ENCODE assay signal across 19 cellular contexts in genomic region chr1:218664385-218665170, GRCh38.
DNase-seq lines count a peak whose midpoint lies in the region; ATAC-seq, FAIRE-seq and TF ChIP-seq lines count a peak whose summit lies in the region.
"Had no signal": no experiment of that assay in that cellular context is flagged by ENCODE, and none has a peak within 500 bp of the region (broad histone marks: within the 10 kb centered on the region; RNA-seq: fewer than 3 reads in every experiment).

No MANE protein-coding gene starts in this region.

- H3K36me3 Mint-ChIP-seq in CD4-positive, alpha-beta memory T cell: no peaks in the 10 kb centered on the region
- H3K36me3 Mint-ChIP-seq: natural killer cell treated with Interleukin-12 subunit alpha and Interleukin-12 subunit beta and Interleukin-15 and Interleukin-18, amount 100 ng/mL, for 72 hours had no signal

- H3K9me3 ChIP-seq in A549: peaks cover 16% of the 10 kb centered on the region; the same call in 1 of the 3 replicates
- H3K9me3 ChIP-seq in muscle layer of colon (ENCODE audit: low read length): no peaks in the 10 kb centered on the region
- H3K9me3 ChIP-seq in CD4-positive, alpha-beta memory T cell (ENCODE audit: control insufficient read depth in 1 of 2, low read length in 2 of 2): no peaks in the 10 kb centered on the region
- H3K9me3 ChIP-seq: upper lobe of right lung had no signal

- no peak overlapping the region for H3K9ac ChIP-seq in muscle layer of colon (ENCODE audit: low read length)

- no peak overlapping the region for H3K27ac Mint-ChIP-seq in CD4-positive, alpha-beta memory T cell
- H3K27ac Mint-ChIP-seq: activated B cell treated with CpG ODN at 0.5 μM for 24 hours; natural killer cell treated with Interleukin-12 subunit alpha and Interleukin-12 subunit beta and Interleukin-15 and Interleukin-18, amount 100 ng/mL, for 72 hours had no signal

- no peak for TF ChIP-seq POLR2A in A549 (IDR thresholded peaks at IDR 0.05; ENCODE audit: low read length)

- no peak overlapping the region for H3K4me3 Mint-ChIP-seq in CD4-positive, alpha-beta memory T cell
- H3K4me3 Mint-ChIP-seq: activated B cell treated with CpG ODN at 0.5 μM for 24 hours; natural killer cell treated with Interleukin-12 subunit alpha and Interleukin-12 subunit beta and Interleukin-15 and Interleukin-18, amount 100 ng/mL, for 72 hours had no signal

- TF ChIP-seq RAD21 in A549 (conservative IDR thresholded peaks at IDR 0.05 in 1 of 2, IDR thresholded peaks at IDR 0.05 in 1 of 2): peak; percentile 25 to 28; a peak in 2 of 5 replicates

- H3K27ac ChIP-seq in A549 (peak overlapping the region; percentile 86 to 91), coronary artery (peak overlapping the region; percentile 24 to 41), muscle layer of colon (ENCODE audit: low read depth, low read length) (peak overlapping the region; percentile 44)
- H3K27ac ChIP-seq in CD4-positive, alpha-beta memory T cell (ENCODE audit: low read depth, low read length): no peak overlapping the region
- H3K27ac ChIP-seq: SK-N-MC, upper lobe of right lung had no signal

- peak overlapping the region; percentile 81 for H3K4me2 ChIP-seq in A549

- TF ChIP-seq CTCF in A549 (IDR thresholded peaks at IDR 0.05) (no peak), coronary artery (IDR thresholded peaks at IDR 0.05) (no peak)

- DNase-seq in A549 (ENCODE audit: low read depth in 1 of 2, low spot score in 1 of 2) (peak; percentile 36 to 81), NCI-H69 (lab: John Stamatoyannopoulos, UW) (peak; percentile 35), coronary artery (ENCODE audit: low spot score) (no peak), HuH-7 (ENCODE audit: low spot score) (no peak)
- no peak for DNase-seq in CD4-positive, alpha-beta memory T cell
- DNase-seq: ACHN, activated B cell treated with CpG ODN at 0.5 μM for 24 hours, DMS153, NCI-H1436, upper lobe of right lung had no signal

- CTCF ChIA-PET in A549 (lab: Yijun Ruan, JAX): interaction anchor here (0.6 to 1.0 kb wide), 3 partner anchors 12 to 160 kb away, joined by 3 to 4 read pairs (median 3); no protein-coding TSS in a partner anchor
- CTCF ChIA-PET in CD4-positive, alpha-beta memory T cell (lab: Charles Lee; ENCODE audit: partially characterized antibody): no interaction called here

- peaks cover 0 to 1% of the 10 kb centered on the region in 2 donors for H3K27me3 Mint-ChIP-seq in CD4-positive, alpha-beta memory T cell
- H3K27me3 Mint-ChIP-seq: activated B cell treated with CpG ODN at 0.5 μM for 24 hours; natural killer cell treated with Interleukin-12 subunit alpha and Interleukin-12 subunit beta and Interleukin-15 and Interleukin-18, amount 100 ng/mL, for 72 hours had no signal

- no peaks in the 10 kb centered on the region for H3K4me1 Mint-ChIP-seq in CD4-positive, alpha-beta memory T cell
- H3K4me1 Mint-ChIP-seq: activated B cell treated with CpG ODN at 0.5 μM for 24 hours had no signal

- TF ChIP-seq EP300 in A549 (IDR thresholded peaks at IDR 0.05): peak in 1 of 2 experiments; percentile 44; a peak in 1 of 5 replicates

- H3K4me1 ChIP-seq in A549 (peaks cover 45% of the 10 kb centered on the region), muscle layer of colon (ENCODE audit: insufficient read depth, low read length) (peaks cover 5% of the 10 kb centered on the region)
- H3K4me1 ChIP-seq in CD4-positive, alpha-beta memory T cell (ENCODE audit: insufficient read depth, low read length): no peaks in the 10 kb centered on the region

- H3K4me3 ChIP-seq in A549 (no peak overlapping the region), coronary artery (peak overlapping the region; percentile 4), muscle layer of colon (ENCODE audit: low read depth in 1 of 2, low read length in 2 of 2) (no peak overlapping the region)
- H3K4me3 ChIP-seq in CD4-positive, alpha-beta memory T cell (ENCODE audit: low read length in 2 of 2): no peak overlapping the region
- H3K4me3 ChIP-seq: SK-N-MC, skin epidermis, upper lobe of right lung had no signal

- H3K9me3 Mint-ChIP-seq in CD4-positive, alpha-beta memory T cell: peaks cover 0 to 6% (median 2%) of the 10 kb centered on the region in 8 donors

- no peak for FAIRE-seq in A549 (lab: Jason Lieb, UNC)
- FAIRE-seq: GM12891, HepG2, islet of Langerhans had no signal

- intact Hi-C loops in CD4-positive, alpha-beta memory T cell (cut with micrococcal nuclease): no loop called here

- ATAC-seq in A549: peak; percentile 68 to 83; a peak in 5 of 6 replicates
- ATAC-seq in GM19397 (IDR thresholded peaks at IDR 0.05; ENCODE audit: unreplicated experiment): no peak
- ATAC-seq in GM21576 (IDR thresholded peaks at IDR 0.05; ENCODE audit: unreplicated experiment): no peak
- ATAC-seq: HepG2; natural killer cell treated with Interleukin-12 subunit alpha and Interleukin-12 subunit beta and Interleukin-15 and Interleukin-18, amount 100 ng/mL, for 72 hours had no signal

- H3K36me3 ChIP-seq in muscle layer of colon (ENCODE audit: insufficient read depth, low read length): no peaks in the 10 kb centered on the region
- H3K36me3 ChIP-seq in CD4-positive, alpha-beta memory T cell (ENCODE audit: insufficient read depth, low read length): no peaks in the 10 kb centered on the region
- H3K36me3 ChIP-seq: upper lobe of right lung had no signal

- H3K27me3 ChIP-seq in muscle layer of colon (ENCODE audit: control insufficient read depth in 1 of 2, insufficient read depth in 2 of 2, low read length in 2 of 2): no peaks in the 10 kb centered on the region
- no peaks in the 10 kb centered on the region for H3K27me3 ChIP-seq in CD4-positive, alpha-beta memory T cell (ENCODE audit: insufficient read depth, low read length)
- H3K27me3 ChIP-seq: upper lobe of right lung had no signal

- WGBS in A549 (ENCODE audit: missing lambda C conversion rate): 19% methylated on average over 3 of the region's 3 CpGs

- POLR2A ChIA-PET in A549 (lab: Yijun Ruan, JAX): interaction anchor here (1.5 to 2.0 kb wide), 2 partner anchors 10 to 41 kb away, joined by 5 to 7 read pairs; no protein-coding TSS in a partner anchor
- POLR2A ChIA-PET in CD4-positive, alpha-beta memory T cell (lab: Charles Lee; ENCODE audit: partially characterized antibody): no interaction called here

TF ChIP-seq in A549, 52 proteins besides CTCF, POLR2A, EP300 and RAD21:
- TF ChIP-seq CEBPB (IDR thresholded peaks at IDR 0.05) (peak in 1 of 2 experiments; percentile 30; a peak in 1 of 4 replicates), HOXB5 (CRISPR knock-in tag; IDR thresholded peaks at IDR 0.05) (peak; percentile 57; the same call in 1 of the 2 replicates), JUN (IDR thresholded peaks at IDR 0.05) (peak in 1 of 2 experiments; percentile 62; a peak in 1 of 5 replicates), RFX5 (IDR thresholded peaks at IDR 0.05) (no peak), TFCP2L1 (CRISPR knock-in tag; IDR thresholded peaks at IDR 0.05) (no peak), JUNB (IDR thresholded peaks at IDR 0.05) (peak; percentile 83), CHD2 (IDR thresholded peaks at IDR 0.05; ENCODE audit: low read length, partially characterized antibody) (no peak), SMC3 (IDR thresholded peaks at IDR 0.05) (peak; percentile 39), MAZ (IDR thresholded peaks at IDR 0.05; ENCODE audit: borderline replicate concordance, low read depth, low read length) (no peak), FOSL2 (IDR thresholded peaks at IDR 0.05) (peak; percentile 75), FOSL2 (CRISPR knock-in tag; IDR thresholded peaks at IDR 0.05) (peak; percentile 85), HOXB13 (CRISPR knock-in tag; IDR thresholded peaks at IDR 0.05; ENCODE audit: low read depth) (peak; percentile 44; the same call in 1 of the 2 replicates), GATA3 (IDR thresholded peaks at IDR 0.05; ENCODE audit: borderline replicate concordance) (peak; percentile 75)

Comparison
In these comparisons a context has a peak if more than half of its experiments do, and no peak if none do; other contexts are left out.
1. ATAC-seq: peak in A549 (2 of 2); none in GM19397 (single experiment) and GM21576 (single experiment).
2. DNase-seq: peak in A549 (2 of 2) and NCI-H69 (single experiment); none in coronary artery (single experiment), CD4-positive, alpha-beta memory T cell (0 of 5) and HuH-7 (single experiment).